1 cellular context compared by ENCODE assay signal in the genomic region with DNA sequence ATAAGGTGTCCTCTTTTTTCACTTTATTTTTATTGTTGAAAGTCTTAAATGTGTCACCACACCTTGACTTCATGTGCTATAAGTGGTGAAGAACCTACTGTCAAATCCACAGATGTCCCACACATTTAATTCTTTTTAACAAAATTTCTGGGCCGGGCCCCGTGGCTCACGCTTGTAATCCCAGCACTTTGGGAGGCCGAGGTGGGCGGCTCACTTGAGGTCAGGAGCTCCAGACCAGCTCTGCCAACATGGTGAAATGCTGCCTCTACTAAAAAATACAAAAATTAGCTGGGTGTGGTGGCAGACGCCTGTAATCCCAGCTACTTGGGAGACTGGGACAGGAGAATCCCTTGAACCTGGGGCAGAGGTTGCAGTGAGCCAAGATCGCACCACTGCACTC.
TF ChIP-seq lines count a peak whose summit lies in the region.

No MANE protein-coding gene starts in this region.

TF ChIP-seq in GM12878, 131 proteins besides CTCF, POLR2A, EP300 and RAD21:
- TF ChIP-seq ZNF217 (IDR thresholded peaks at IDR 0.05) (no peak), STAT3 (IDR thresholded peaks at IDR 0.05; ENCODE audit: low read depth, low read length) (no peak), RCOR1 (conservative IDR thresholded peaks at IDR 0.05; ENCODE audit: low read depth, low read length) (no peak), SUPT20H (IDR thresholded peaks at IDR 0.05; ENCODE audit: borderline replicate concordance, control insufficient read depth, low read depth, low read length) (no peak), CREM (IDR thresholded peaks at IDR 0.05; ENCODE audit: low read depth) (no peak), ZNF384 (IDR thresholded peaks at IDR 0.05; ENCODE audit: borderline replicate concordance, low read depth, low read length) (no peak), MEF2A (IDR thresholded peaks at IDR 0.05; ENCODE audit: insufficient read depth, low read depth, low read length) (no peak), NFIC (IDR thresholded peaks at IDR 0.05; ENCODE audit: low read depth, low read length) (no peak), SIN3A (IDR thresholded peaks at IDR 0.05; ENCODE audit: low read depth, low read length) (no peak), WRNIP1 (IDR thresholded peaks at IDR 0.05; ENCODE audit: borderline replicate concordance, low read depth, low read length) (no peak), RFX5 (IDR thresholded peaks at IDR 0.05; ENCODE audit: low read depth, low read length) (no peak), BACH1 (IDR thresholded peaks at IDR 0.05; ENCODE audit: borderline replicate concordance) (no peak), SMAD1 (IDR thresholded peaks at IDR 0.05; ENCODE audit: low read depth, partially characterized antibody) (no peak)
- TF ChIP-seq, protein P1, sequence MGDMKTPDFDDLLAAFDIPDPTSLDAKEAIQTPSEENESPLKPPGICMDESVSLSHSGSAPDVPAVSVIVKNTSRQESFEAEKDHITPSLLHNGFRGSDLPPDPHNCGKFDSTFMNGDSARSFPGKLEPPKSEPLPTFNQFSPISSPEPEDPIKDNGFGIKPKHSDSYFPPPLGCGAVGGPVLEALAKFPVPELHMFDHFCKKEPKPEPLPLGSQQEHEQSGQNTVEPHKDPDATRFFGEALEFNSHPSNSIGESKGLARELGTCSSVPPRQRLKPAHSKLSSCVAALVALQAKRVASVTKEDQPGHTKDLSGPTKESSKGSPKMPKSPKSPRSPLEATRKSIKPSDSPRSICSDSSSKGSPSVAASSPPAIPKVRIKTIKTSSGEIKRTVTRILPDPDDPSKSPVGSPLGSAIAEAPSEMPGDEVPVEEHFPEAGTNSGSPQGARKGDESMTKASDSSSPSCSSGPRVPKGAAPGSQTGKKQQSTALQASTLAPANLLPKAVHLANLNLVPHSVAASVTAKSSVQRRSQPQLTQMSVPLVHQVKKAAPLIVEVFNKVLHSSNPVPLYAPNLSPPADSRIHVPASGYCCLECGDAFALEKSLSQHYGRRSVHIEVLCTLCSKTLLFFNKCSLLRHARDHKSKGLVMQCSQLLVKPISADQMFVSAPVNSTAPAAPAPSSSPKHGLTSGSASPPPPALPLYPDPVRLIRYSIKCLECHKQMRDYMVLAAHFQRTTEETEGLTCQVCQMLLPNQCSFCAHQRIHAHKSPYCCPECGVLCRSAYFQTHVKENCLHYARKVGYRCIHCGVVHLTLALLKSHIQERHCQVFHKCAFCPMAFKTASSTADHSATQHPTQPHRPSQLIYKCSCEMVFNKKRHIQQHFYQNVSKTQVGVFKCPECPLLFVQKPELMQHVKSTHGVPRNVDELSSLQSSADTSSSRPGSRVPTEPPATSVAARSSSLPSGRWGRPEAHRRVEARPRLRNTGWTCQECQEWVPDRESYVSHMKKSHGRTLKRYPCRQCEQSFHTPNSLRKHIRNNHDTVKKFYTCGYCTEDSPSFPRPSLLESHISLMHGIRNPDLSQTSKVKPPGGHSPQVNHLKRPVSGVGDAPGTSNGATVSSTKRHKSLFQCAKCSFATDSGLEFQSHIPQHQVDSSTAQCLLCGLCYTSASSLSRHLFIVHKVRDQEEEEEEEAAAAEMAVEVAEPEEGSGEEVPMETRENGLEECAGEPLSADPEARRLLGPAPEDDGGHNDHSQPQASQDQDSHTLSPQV (IDR thresholded peaks at IDR 0.05) = no peak
- TF ChIP-seq, protein P2, sequence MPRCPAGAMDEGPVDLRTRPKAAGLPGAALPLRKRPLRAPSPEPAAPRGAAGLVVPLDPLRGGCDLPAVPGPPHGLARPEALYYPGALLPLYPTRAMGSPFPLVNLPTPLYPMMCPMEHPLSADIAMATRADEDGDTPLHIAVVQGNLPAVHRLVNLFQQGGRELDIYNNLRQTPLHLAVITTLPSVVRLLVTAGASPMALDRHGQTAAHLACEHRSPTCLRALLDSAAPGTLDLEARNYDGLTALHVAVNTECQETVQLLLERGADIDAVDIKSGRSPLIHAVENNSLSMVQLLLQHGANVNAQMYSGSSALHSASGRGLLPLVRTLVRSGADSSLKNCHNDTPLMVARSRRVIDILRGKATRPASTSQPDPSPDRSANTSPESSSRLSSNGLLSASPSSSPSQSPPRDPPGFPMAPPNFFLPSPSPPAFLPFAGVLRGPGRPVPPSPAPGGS (IDR thresholded peaks at IDR 0.05; ENCODE audit: borderline replicate concordance, insufficient read depth, low read depth, low read length, poor library complexity, severe bottlenecking) = no peak
- TF ChIP-seq, protein P3, sequence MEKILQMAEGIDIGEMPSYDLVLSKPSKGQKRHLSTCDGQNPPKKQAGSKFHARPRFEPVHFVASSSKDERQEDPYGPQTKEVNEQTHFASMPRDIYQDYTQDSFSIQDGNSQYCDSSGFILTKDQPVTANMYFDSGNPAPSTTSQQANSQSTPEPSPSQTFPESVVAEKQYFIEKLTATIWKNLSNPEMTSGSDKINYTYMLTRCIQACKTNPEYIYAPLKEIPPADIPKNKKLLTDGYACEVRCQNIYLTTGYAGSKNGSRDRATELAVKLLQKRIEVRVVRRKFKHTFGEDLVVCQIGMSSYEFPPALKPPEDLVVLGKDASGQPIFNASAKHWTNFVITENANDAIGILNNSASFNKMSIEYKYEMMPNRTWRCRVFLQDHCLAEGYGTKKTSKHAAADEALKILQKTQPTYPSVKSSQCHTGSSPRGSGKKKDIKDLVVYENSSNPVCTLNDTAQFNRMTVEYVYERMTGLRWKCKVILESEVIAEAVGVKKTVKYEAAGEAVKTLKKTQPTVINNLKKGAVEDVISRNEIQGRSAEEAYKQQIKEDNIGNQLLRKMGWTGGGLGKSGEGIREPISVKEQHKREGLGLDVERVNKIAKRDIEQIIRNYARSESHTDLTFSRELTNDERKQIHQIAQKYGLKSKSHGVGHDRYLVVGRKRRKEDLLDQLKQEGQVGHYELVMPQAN (conservative IDR thresholded peaks at IDR 0.05) = no peak
TF ChIP-seq in GM12878: peak in this region for 0.
